Comparison of ENCODE assay signal across 27 cellular contexts in the genomic region with DNA sequence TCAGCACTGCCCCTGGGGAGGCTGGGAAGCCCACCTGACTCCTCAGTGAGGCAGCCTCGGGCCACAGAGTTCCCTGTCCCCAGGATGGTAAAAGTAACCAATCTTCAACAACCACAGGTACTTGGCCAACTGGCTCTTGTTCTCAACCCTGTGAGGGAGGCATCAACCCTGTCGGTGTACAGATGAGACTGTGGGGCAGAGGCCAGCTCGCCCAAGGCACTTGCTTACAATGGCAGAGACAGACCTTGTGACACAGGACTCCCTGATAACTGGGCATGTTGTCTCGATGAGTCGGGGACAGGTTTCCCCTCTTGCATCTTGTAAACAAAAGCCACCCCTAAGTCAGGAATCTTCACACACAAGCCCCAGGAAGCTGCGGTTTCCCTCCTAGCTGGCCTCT. TPM values are rescaled to one million over a fixed set of nuclear protein-coding genes. Genes with fewer than 3 reads are reported as not detected.
"Had no signal": no experiment of that assay in that cellular context is flagged by ENCODE, and none has a peak within 500 bp of the region (broad histone marks: within the 10 kb centered on the region; RNA-seq: fewer than 3 reads in every experiment).

No MANE protein-coding gene starts in this region.

- H3K9me3 Mint-ChIP-seq: activated B cell treated with CpG ODN at 0.5 μM for 24 hours; activated T-cell treated with anti-CD3 and anti-CD28 coated beads, Interleukin-2, amount 50 U/mL, for 24 hours; activated T-helper 17 cell treated with anti-CD3 and anti-CD28 coated beads, Interleukin-2, amount 50 U/mL, for 72 hours; central memory CD8-positive, alpha-beta T cell; effector memory CD8-positive, alpha-beta T cell; naive thymus-derived CD8-positive, alpha-beta T cell; T-helper 1 cell treated with Interleukin-12 subunit alpha and Interleukin-12 subunit beta and Interleukin-4 antibody, amounts not matched to agents 30 μg/mL and 1 μg/mL, for 36 hours had no signal

- H3K27ac ChIP-seq: adrenal gland, ascending aorta, colonic mucosa, dorsolateral prefrontal cortex, neutrophil, spleen had no signal

- H3K36me3 ChIP-seq: adrenal gland, ascending aorta, colonic mucosa, neutrophil, spleen had no signal

- H3K4me3 ChIP-seq: adrenal gland, ascending aorta, colonic mucosa, dorsolateral prefrontal cortex, lung, spleen had no signal

- H3K9me3 ChIP-seq: adrenal gland, ascending aorta, colonic mucosa, neutrophil, spleen had no signal

- H3K4me3 Mint-ChIP-seq: activated CD4-positive, alpha-beta T cell treated with anti-CD3 and anti-CD28 coated beads for 36 hours; activated naive CD8-positive, alpha-beta T cell; activated T-cell treated with anti-CD3 and anti-CD28 coated beads, Interleukin-2, amount 50 U/mL, for 24 hours; activated T-helper 17 cell treated with anti-CD3 and anti-CD28 coated beads, Interleukin-2, amount 50 U/mL, for 72 hours; central memory CD8-positive, alpha-beta T cell; effector memory CD8-positive, alpha-beta T cell; T-helper 1 cell treated with Interleukin-12 subunit alpha and Interleukin-12 subunit beta and Interleukin-4 antibody, amounts not matched to agents 30 μg/mL and 1 μg/mL, for 36 hours had no signal

- H3K27ac Mint-ChIP-seq: activated B cell treated with CpG ODN at 0.5 μM for 24 hours; activated CD4-positive, alpha-beta T cell treated with anti-CD3 and anti-CD28 coated beads for 36 hours; activated naive CD8-positive, alpha-beta T cell; activated T-cell treated with anti-CD3 and anti-CD28 coated beads, Interleukin-2, amount 50 U/mL, for 24 hours; effector memory CD8-positive, alpha-beta T cell; naive thymus-derived CD8-positive, alpha-beta T cell; T-helper 1 cell treated with Interleukin-12 subunit alpha and Interleukin-12 subunit beta and Interleukin-4 antibody, amounts not matched to agents 30 μg/mL and 1 μg/mL, for 36 hours had no signal

- DNase-seq: activated B cell treated with CpG ODN at 0.5 μM for 24 hours; activated CD4-positive, alpha-beta T cell treated with anti-CD3 and anti-CD28 coated beads for 36 hours; activated CD4-positive, alpha-beta T cell treated with anti-CD3 and anti-CD28 coated beads, Interleukin-2, amount 50 U/mL, for 4 hours; activated CD8-positive, alpha-beta memory T cell treated with anti-CD3 and anti-CD28 coated beads for 24 hours; activated CD8-positive, alpha-beta memory T cell treated with anti-CD3 and anti-CD28 coated beads, Interleukin-2, amount 50 U/mL, for 4 hours; activated T-cell treated with anti-CD3 and anti-CD28 coated beads, Interleukin-2, amount 50 U/mL, for 24 hours; adrenal gland; colonic mucosa; dorsolateral prefrontal cortex; effector memory CD8-positive, alpha-beta T cell; naive thymus-derived CD8-positive, alpha-beta T cell; spleen; stimulated activated CD4-positive, alpha-beta T cell treated with anti-CD3 and anti-CD28 coated beads, Interleukin-4, amount 100 ng/mL, for 1 hour; stimulated activated naive CD8-positive, alpha-beta T cell treated with anti-CD3 and anti-CD28 coated beads, Interleukin-15, Interleukin-2, amounts not matched to agents 100 U/mL and 50 U/mL, for 24 hours; T1000 had no signal

- H3K36me3 Mint-ChIP-seq: activated naive CD8-positive, alpha-beta T cell; naive thymus-derived CD8-positive, alpha-beta T cell had no signal

- H3K27me3 ChIP-seq: adrenal gland, ascending aorta, colonic mucosa had no signal

- ATAC-seq: activated CD4-positive, alpha-beta T cell treated with anti-CD3 and anti-CD28 coated beads for 36 hours; activated T-helper 17 cell treated with anti-CD3 and anti-CD28 coated beads, Interleukin-2, amount 50 U/mL, for 72 hours; effector memory CD8-positive, alpha-beta T cell; esophagus mucosa; naive thymus-derived CD8-positive, alpha-beta T cell; stimulated activated naive CD8-positive, alpha-beta T cell treated with anti-CD3 and anti-CD28 coated beads, Interleukin-15, Interleukin-2, amounts not matched to agents 100 U/mL and 50 U/mL, for 24 hours had no signal

RNA-seq across cellular contexts. Expression of a gene that starts 8.0 kb away (rescaled TPM):
- total RNA-seq: activated B cell treated with CpG ODN at 0.5 μM for 24 hours; activated CD4-positive, alpha-beta T cell treated with anti-CD3 and anti-CD28 coated beads for 36 hours; activated T-helper 17 cell treated with anti-CD3 and anti-CD28 coated beads, Interleukin-2, amount 50 U/mL, for 72 hours; ascending aorta; endothelial cell of umbilical vein; esophagus mucosa; frontal cortex; naive thymus-derived CD8-positive, alpha-beta T cell; spleen had no signal
- polyA plus RNA-seq: endothelial cell of umbilical vein, keratinocyte, spleen had no signal

RNA-seq across cellular contexts. Expression of a gene that starts 16.3 kb away (rescaled TPM):
- total RNA-seq: activated B cell treated with CpG ODN at 0.5 μM for 24 hours; activated CD4-positive, alpha-beta T cell treated with anti-CD3 and anti-CD28 coated beads for 36 hours; activated T-helper 17 cell treated with anti-CD3 and anti-CD28 coated beads, Interleukin-2, amount 50 U/mL, for 72 hours; endothelial cell of umbilical vein; esophagus mucosa; subcutaneous adipose tissue had no signal
- polyA plus RNA-seq: endothelial cell of umbilical vein; naive thymus-derived CD8-positive, alpha-beta T cell had no signal

RNA-seq across cellular contexts. Expression of a gene that starts 29.5 kb away (rescaled TPM):
- total RNA-seq: activated B cell treated with CpG ODN at 0.5 μM for 24 hours; activated CD4-positive, alpha-beta T cell treated with anti-CD3 and anti-CD28 coated beads for 36 hours; activated T-helper 17 cell treated with anti-CD3 and anti-CD28 coated beads, Interleukin-2, amount 50 U/mL, for 72 hours; ascending aorta; endothelial cell of umbilical vein; esophagus mucosa; frontal cortex; naive thymus-derived CD8-positive, alpha-beta T cell had no signal
- polyA plus RNA-seq: endothelial cell of umbilical vein; keratinocyte; naive thymus-derived CD8-positive, alpha-beta T cell had no signal
